In the genomic region with DNA sequence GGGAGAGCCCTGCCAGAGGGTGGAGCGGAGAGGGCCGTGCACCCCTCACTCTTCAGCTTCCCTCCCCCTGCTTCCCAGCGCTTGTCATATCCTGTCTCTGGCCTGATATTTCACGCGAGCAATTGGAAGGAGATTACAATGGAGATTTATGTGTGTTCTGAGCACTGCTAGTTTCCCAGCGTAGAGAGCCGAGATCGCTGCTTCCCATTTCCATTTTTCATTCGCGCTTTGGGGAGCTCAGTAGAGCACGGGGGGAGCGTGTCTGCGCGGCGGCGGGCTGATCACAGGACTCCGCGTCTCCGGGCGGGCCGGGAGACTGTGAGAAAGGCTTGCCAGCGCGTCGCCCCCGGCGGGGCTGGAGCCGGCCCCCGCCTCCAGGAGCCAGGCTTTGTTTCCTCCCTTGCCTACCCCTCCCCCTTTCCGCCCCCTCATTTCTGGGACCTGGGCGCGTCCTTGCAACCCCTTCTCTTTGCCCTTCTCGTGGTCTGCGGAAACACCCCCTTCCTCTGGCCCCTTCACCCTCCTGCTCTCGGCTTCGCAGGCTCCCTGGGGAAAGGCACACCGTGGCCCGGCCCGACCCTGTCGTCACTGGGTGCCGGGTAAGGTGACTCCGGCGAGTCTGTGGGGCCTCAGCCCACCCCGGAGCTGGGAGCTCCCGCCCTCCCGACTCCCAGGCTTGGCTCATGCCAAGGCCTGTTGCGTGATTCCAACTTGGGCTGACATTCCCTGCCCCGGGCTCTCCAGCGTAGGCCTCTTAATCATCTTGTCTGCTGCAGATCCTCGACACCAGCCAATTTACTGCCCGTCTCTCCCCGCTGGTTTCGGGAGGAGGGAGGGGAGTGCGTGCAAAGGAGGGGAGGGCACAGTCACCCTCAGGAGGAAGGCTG, we compare ENCODE assay signal across 8 cellular contexts. TPM values are rescaled to one million over a fixed set of nuclear protein-coding genes. Genes with fewer than 3 reads are reported as not detected.
A peak's percentile ranks its signal among the peaks of the same experiment; 100 is the strongest.
DNase-seq lines count a peak whose midpoint lies in the region; ATAC-seq and TF ChIP-seq lines count a peak whose summit lies in the region.

No MANE protein-coding gene starts in this region.

- H3K27ac ChIP-seq in body of pancreas = no peak overlapping the region
- no peak overlapping the region for H3K27ac ChIP-seq in left lung

- H3K36me3 ChIP-seq in body of pancreas (replicated peaks in 1 of 2; ENCODE audit: insufficient read depth in 1 of 2, low read depth in 2 of 2) = no peaks in the 10 kb centered on the region
- H3K36me3 ChIP-seq in left lung = no peaks in the 10 kb centered on the region

- H3K27me3 ChIP-seq in body of pancreas (peaks cover 3 to 98% of the 10 kb centered on the region in 2 donors), left lung (peaks cover 100% of the 10 kb centered on the region in 2 donors)

- DNase-seq in activated T-cell treated with anti-CD3 and anti-CD28 coated beads, Interleukin-2, amount 50 U/mL, for 1 hour = peak; percentile 33
- DNase-seq in activated T-cell treated with anti-CD3 and anti-CD28 coated beads for 4 hours = no peak
- DNase-seq in NCI-H2171 treated with DMSO at 0.1 percent for 48 hours (lab: John Stamatoyannopoulos, UW) = peak; percentile 66
- no peak for DNase-seq in body of pancreas
- no peak for DNase-seq in left lung
- no peak for DNase-seq in stimulated activated CD4-positive, alpha-beta T cell treated with anti-CD3 and anti-CD28 coated beads, Interleukin-4, amount 100 ng/mL, for 1 hour

- no peak for TF ChIP-seq POLR2A in body of pancreas (IDR thresholded peaks at IDR 0.05)

- ATAC-seq in body of pancreas (peak; percentile 4), left lung (peak; percentile 10), GM21447 (IDR thresholded peaks at IDR 0.05; ENCODE audit: unreplicated experiment) (no peak), GM21737 (IDR thresholded peaks at IDR 0.05; ENCODE audit: unreplicated experiment) (no peak)

- H3K4me1 ChIP-seq in body of pancreas = peaks cover 64% of the 10 kb centered on the region
- H3K4me1 ChIP-seq in left lung = peaks cover 34 to 72% of the 10 kb centered on the region in 2 donors

- H3K4me3 ChIP-seq in body of pancreas (no peak overlapping the region), left lung (no peak overlapping the region)

- intact Hi-C loops in body of pancreas (cut with DNase I) (no loop called here), left lung (cut with DNase I) (no loop called here)

- WGBS in body of pancreas, 2 donors = 4 to 6% methylated on average over 39 to 53 of the region's 53 CpGs

- TF ChIP-seq CTCF in body of pancreas (IDR thresholded peaks at IDR 0.05) (no peak), left lung (IDR thresholded peaks at IDR 0.05) (no peak)

- H3K9me3 ChIP-seq in body of pancreas (no peaks in the 10 kb centered on the region), left lung (no peaks in the 10 kb centered on the region)

RNA-seq across cellular contexts. Expression of gene DLX2, which starts 5.8 kb away (rescaled TPM):
- not detected for total RNA-seq in body of pancreas
- not detected for total RNA-seq in left lung

RNA-seq across cellular contexts. Expression of gene DLX1, which starts 11.6 kb away (rescaled TPM):
- not detected for total RNA-seq in body of pancreas
- total RNA-seq in left lung = not detected

Comparison
In these comparisons a context has a peak if more than half of its experiments do, and no peak if none do; other contexts are left out.
1. DNase-seq: peak in activated T-cell treated with anti-CD3 and anti-CD28 coated beads, Interleukin-2, amount 50 U/mL, for 1 hour (single experiment) and NCI-H2171 treated with DMSO at 0.1 percent for 48 hours (single experiment); none in activated T-cell treated with anti-CD3 and anti-CD28 coated beads for 4 hours (single experiment), body of pancreas (0 of 4), left lung (0 of 2) and stimulated activated CD4-positive, alpha-beta T cell treated with anti-CD3 and anti-CD28 coated beads, Interleukin-4, amount 100 ng/mL, for 1 hour (single experiment).
2. ATAC-seq: peak in body of pancreas (single experiment) and left lung (single experiment); none in GM21447 (single experiment) and GM21737 (single experiment).